In genomic region chr11:1862588-1863351, GRCh38 we compare ENCODE assay signal across 1 cellular context.
TF ChIP-seq lines count a peak whose summit lies in the region.

No MANE protein-coding gene starts in this region.

TF ChIP-seq in WTC11, 78 proteins besides CTCF, POLR2A, EP300 and RAD21 (continued from another document):
- TF ChIP-seq ARID4B (CRISPR knock-in tag; IDR thresholded peaks at IDR 0.05; ENCODE audit: borderline replicate concordance) (no peak), EMX1 (CRISPR knock-in tag; IDR thresholded peaks at IDR 0.05) (no peak), CREB1 (CRISPR knock-in tag; IDR thresholded peaks at IDR 0.05) (no peak), SMAD4 (CRISPR knock-in tag; IDR thresholded peaks at IDR 0.05) (no peak)
